In the genomic region with DNA sequence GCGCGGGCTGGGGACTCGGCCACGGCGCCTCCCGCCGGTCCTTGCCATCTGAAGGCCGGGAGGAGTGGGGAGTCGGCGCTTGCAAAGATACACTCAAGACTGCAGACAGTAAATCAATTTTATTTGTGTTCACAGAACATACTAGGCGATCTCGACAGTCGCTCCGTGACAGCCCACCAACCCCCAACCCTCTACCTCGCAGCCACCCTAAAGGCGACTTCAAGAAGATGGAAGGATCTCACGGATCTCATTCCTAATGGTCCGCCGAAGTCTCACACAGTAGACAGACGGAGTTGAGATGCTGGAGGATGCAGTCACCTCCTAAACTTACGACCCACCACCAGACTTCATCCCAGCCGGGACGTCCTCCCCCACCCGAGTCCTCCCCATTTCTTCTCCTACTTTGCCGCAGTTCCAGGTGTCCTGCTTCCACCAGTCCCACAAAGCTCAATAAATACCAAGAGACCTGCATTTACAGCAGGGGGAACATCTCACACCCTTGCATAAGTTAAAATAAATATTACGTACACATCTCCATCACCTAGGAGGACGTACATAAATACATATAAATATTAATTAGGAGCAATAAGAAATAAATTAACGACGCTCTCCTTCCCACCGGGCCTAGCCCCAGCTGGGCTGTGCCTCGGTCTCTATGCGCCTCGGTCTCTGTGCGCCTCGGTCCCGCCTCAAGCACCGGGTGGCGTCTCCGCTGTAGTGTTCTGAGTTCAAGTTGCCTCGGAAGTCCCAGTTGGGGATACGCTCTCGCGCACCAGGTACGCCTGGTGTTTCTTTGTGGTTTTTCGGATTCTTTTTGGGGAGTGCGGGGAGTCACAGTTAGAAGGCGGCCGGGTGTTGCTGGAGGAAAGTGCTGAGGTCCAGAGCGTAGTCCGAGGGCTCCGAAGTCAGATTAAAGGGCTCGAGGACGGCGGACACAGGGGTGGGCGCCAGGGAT, we compare ENCODE assay signal across 8 cellular contexts. TPM values are rescaled to one million over a fixed set of nuclear protein-coding genes. Genes with fewer than 3 reads are reported as not detected.
DNase-seq lines count a peak whose midpoint lies in the region; ATAC-seq and TF ChIP-seq lines count a peak whose summit lies in the region.

No MANE protein-coding gene starts in this region.

- H3K36me3 Mint-ChIP-seq in CD4-positive, CD25-positive, alpha-beta regulatory T cell, result peaks cover 16% of the 10 kb centered on the region

- H3K27ac Mint-ChIP-seq in CD4-positive, CD25-positive, alpha-beta regulatory T cell, result peak overlapping the region; percentile 90 to 94 (median 93)

- peak; percentile 23 to 50 (median 34) for DNase-seq in CD4-positive, CD25-positive, alpha-beta regulatory T cell
- DNase-seq in HCT116 (ENCODE audit: low read depth, low spot score) (no peak), SJSA1 (ENCODE audit: low read depth in 1 of 2, low spot score in 2 of 2) (no peak), pons (ENCODE audit: low spot score) (no peak)
- DNase-seq in central memory CD4-positive, alpha-beta T cell, result peak; percentile 32

- H3K4me3 ChIP-seq in CD4-positive, CD25-positive, alpha-beta regulatory T cell (ENCODE audit: low read depth, low read length), result peak overlapping the region; percentile 80
- H3K4me3 ChIP-seq in HCT116 (replicated peaks in 1 of 2; ENCODE audit: low read depth in 1 of 2, low read length in 2 of 2) (peak overlapping the region; percentile 79 to 85), SJSA1 (peak overlapping the region; percentile 62), liver (ENCODE audit: low read depth in 1 of 3, low read length in 3 of 3) (peak overlapping the region; percentile 69 to 96 (median 88)), subcutaneous abdominal adipose tissue (ENCODE audit: low read depth in 1 of 5, low read length in 5 of 5) (peak overlapping the region; percentile 83 to 94 (median 90))

- intact Hi-C loops in HCT116 (cut with micrococcal nuclease), result loop anchor here (1.0 to 10.0 kb wide), 3 partner anchors 26 to 341 kb away; no protein-coding TSS in a partner anchor

- H3K9me3 ChIP-seq in CD4-positive, CD25-positive, alpha-beta regulatory T cell (ENCODE audit: control insufficient read depth in 2 of 2, low read length in 2 of 2), result no peaks in the 10 kb centered on the region
- H3K9me3 ChIP-seq in HCT116 (ENCODE audit: control insufficient read depth in 1 of 2, insufficient read depth in 1 of 2, low read depth in 1 of 2, low read length in 2 of 2), result no peaks in the 10 kb centered on the region
- H3K9me3 ChIP-seq in SJSA1 (replicated peaks), result no peaks in the 10 kb centered on the region
- H3K9me3 ChIP-seq in liver (ENCODE audit: control insufficient read depth in 4 of 4, low read length in 3 of 4), result no peaks in the 10 kb centered on the region
- no peaks in the 10 kb centered on the region for H3K9me3 ChIP-seq in subcutaneous abdominal adipose tissue (ENCODE audit: control insufficient read depth in 5 of 5, low read length in 5 of 5)

- 6% methylated on average over 55 of the region's 55 CpGs for WGBS in liver

- H3K9me3 Mint-ChIP-seq in CD4-positive, CD25-positive, alpha-beta regulatory T cell, result peaks cover 0 to 2% (median 0%) of the 10 kb centered on the region in 7 donors

- peaks cover 15% of the 10 kb centered on the region for H3K79me2 ChIP-seq in HCT116 (ENCODE audit: insufficient read depth, low read length)

- H4K20me1 ChIP-seq in HCT116 (ENCODE audit: insufficient read depth), result no peaks in the 10 kb centered on the region

- peak overlapping the region; percentile 59 for H3K27ac ChIP-seq in CD4-positive, CD25-positive, alpha-beta regulatory T cell (ENCODE audit: insufficient read depth, low read length, poor library complexity, severe bottlenecking)
- H3K27ac ChIP-seq in HCT116 (ENCODE audit: low read depth, low read length), result peak overlapping the region; percentile 93
- H3K27ac ChIP-seq in SJSA1, result peak overlapping the region; percentile 49
- H3K27ac ChIP-seq in liver (ENCODE audit: low read depth in 1 of 2, low read length in 2 of 2), result peak overlapping the region; percentile 83 to 92
- peak overlapping the region; percentile 89 for H3K27ac ChIP-seq in subcutaneous abdominal adipose tissue (ENCODE audit: low read depth, low read length)

- peak; percentile 96 for TF ChIP-seq POLR2A in HCT116 (IDR thresholded peaks at IDR 0.05; ENCODE audit: borderline replicate concordance, extremely low read depth, insufficient read depth, insufficient read length)

- TSS peak; percentile 89 for BruUV-seq in HCT116 (replicated peaks; lab: Mats Ljungman, UMichigan)

- H3K9ac ChIP-seq in HCT116 (ENCODE audit: low read length) (peak overlapping the region; percentile 97), liver (ENCODE audit: low read depth in 1 of 2, low read length in 2 of 2) (peak overlapping the region; percentile 84 to 92), subcutaneous abdominal adipose tissue (ENCODE audit: low read length in 5 of 5) (peak overlapping the region; percentile 52 to 93 (median 79))

- H3K4me2 ChIP-seq in HCT116 (ENCODE audit: low read length), result peak overlapping the region; percentile 91

- H3K4me3 Mint-ChIP-seq in CD4-positive, CD25-positive, alpha-beta regulatory T cell, result peak overlapping the region; percentile 91 to 98 (median 96)

- POLR2A ChIA-PET in HCT116 (lab: Charles Lee), result interaction anchor here (0.7 to 16.4 kb wide), 12 partner anchors 9 to 344 kb away, joined by 3 to 680 read pairs (median 7); no protein-coding TSS in a partner anchor

- CTCF ChIA-PET in HCT116 (lab: Charles Lee), result no interaction called here

- TF ChIP-seq CTCF in HCT116 (IDR thresholded peaks at IDR 0.05 in 2 of 3, conservative IDR thresholded peaks at IDR 0.05 in 1 of 3; ENCODE audit: borderline replicate concordance in 1 of 3, insufficient read depth in 1 of 3, low read depth in 2 of 3, low read length in 2 of 3) (no peak), liver (IDR thresholded peaks at IDR 0.05; ENCODE audit: low read depth, low read length, missing input control) (no peak)

- no peak for TF ChIP-seq RAD21 in HCT116 (IDR thresholded peaks at IDR 0.05; ENCODE audit: low read depth)
- TF ChIP-seq RAD21 in liver (IDR thresholded peaks at IDR 0.05), result no peak

- peaks cover 0 to 70% (median 45%) of the 10 kb centered on the region in 4 donors for H3K4me1 Mint-ChIP-seq in CD4-positive, CD25-positive, alpha-beta regulatory T cell

- H3K4me1 ChIP-seq in CD4-positive, CD25-positive, alpha-beta regulatory T cell (ENCODE audit: control insufficient read depth, insufficient read depth, low read length, poor library complexity, severe bottlenecking), result peaks cover 36% of the 10 kb centered on the region
- H3K4me1 ChIP-seq in HCT116 (ENCODE audit: control insufficient read depth in 1 of 2, insufficient read depth in 2 of 2, low read length in 2 of 2) (peaks cover 43 to 80% of the 10 kb centered on the region in 2 experiments), SJSA1 (replicated peaks) (peaks cover 56% of the 10 kb centered on the region), liver (ENCODE audit: control insufficient read depth in 4 of 4, insufficient read depth in 4 of 4, low read length in 3 of 4) (peaks cover 1 to 21% (median 12%) of the 10 kb centered on the region in 4 donors), subcutaneous abdominal adipose tissue (ENCODE audit: control insufficient read depth in 5 of 5, insufficient read depth in 5 of 5, low read length in 5 of 5) (peaks cover 15 to 60% (median 34%) of the 10 kb centered on the region in 5 donors)

- peak; percentile 24 to 38 for ATAC-seq in CD4-positive, CD25-positive, alpha-beta regulatory T cell (ENCODE audit: low read depth in 2 of 2)
- no peak for ATAC-seq in HCT116
- ATAC-seq in GM21576 (IDR thresholded peaks at IDR 0.05; ENCODE audit: unreplicated experiment), result no peak

- RAD21 ChIA-PET in HCT116 (lab: Charles Lee; ENCODE audit: low non-redundant PET in 1 of 2, low total read pairs in 2 of 2, uncharacterized antibody in 2 of 2, unreplicated experiment in 2 of 2), result no interaction called here

- no peaks in the 10 kb centered on the region for H3K27me3 ChIP-seq in CD4-positive, CD25-positive, alpha-beta regulatory T cell (ENCODE audit: control insufficient read depth, insufficient read depth, low read length)
- H3K27me3 ChIP-seq in HCT116 (ENCODE audit: insufficient read depth, low read length) (no peaks in the 10 kb centered on the region), SJSA1 (replicated peaks) (no peaks in the 10 kb centered on the region), liver (ENCODE audit: control insufficient read depth in 4 of 4, insufficient read depth in 4 of 4, low read length in 3 of 4) (no peaks in the 10 kb centered on the region), subcutaneous abdominal adipose tissue (ENCODE audit: control insufficient read depth in 5 of 5, insufficient read depth in 4 of 5, low read length in 5 of 5) (no peaks in the 10 kb centered on the region)

- H3K9me2 ChIP-seq in HCT116 (ENCODE audit: insufficient read depth), result no peaks in the 10 kb centered on the region

- H3K27me3 Mint-ChIP-seq in CD4-positive, CD25-positive, alpha-beta regulatory T cell, result peaks cover 7% of the 10 kb centered on the region

- H3K36me3 ChIP-seq in CD4-positive, CD25-positive, alpha-beta regulatory T cell (ENCODE audit: control insufficient read depth, insufficient read depth, low read length), result no peaks in the 10 kb centered on the region
- peaks cover 4 to 8% of the 10 kb centered on the region in 2 experiments; a peak in 1 of 4 replicates for H3K36me3 ChIP-seq in HCT116 (ENCODE audit: control insufficient read depth in 1 of 2, insufficient read depth in 2 of 2, low read length in 2 of 2)
- H3K36me3 ChIP-seq in SJSA1, result peaks cover 54% of the 10 kb centered on the region
- H3K36me3 ChIP-seq in liver (ENCODE audit: control insufficient read depth in 4 of 4, insufficient read depth in 3 of 4, low read depth in 1 of 4, low read length in 3 of 4), result peaks cover 7 to 19% (median 15%) of the 10 kb centered on the region in 4 donors
- H3K36me3 ChIP-seq in subcutaneous abdominal adipose tissue (ENCODE audit: control insufficient read depth in 5 of 5, insufficient read depth in 5 of 5, low read length in 5 of 5), result peaks cover 6 to 28% (median 24%) of the 10 kb centered on the region in 5 donors

- no peak overlapping the region for H2AFZ ChIP-seq in HCT116 (ENCODE audit: low read depth, low read length, poor library complexity, severe bottlenecking)

RNA-seq across cellular contexts. Expression of gene FLOT1, which starts 0.9 kb away (rescaled TPM):
- total RNA-seq in CD4-positive, CD25-positive, alpha-beta regulatory T cell, result 25.3 TPM
- 10 to 100 TPM; 30.5 to 63.2 (median 48.1) TPM for polyA plus RNA-seq in CD4-positive, CD25-positive, alpha-beta regulatory T cell
- total RNA-seq in HCT116 (2021; ENCODE audit: unreplicated experiment) (117 TPM), liver (10 to 100 TPM; 38.6 to 60.5 TPM)
- 124 and 132 TPM in 2 replicates for polyA plus RNA-seq in HCT116 (2012)
- total RNA-seq in SJSA1 (2014; rRNA removed; shearing (Covaris generic)), result 200 and 254 TPM in 2 replicates
- 10 to 100 TPM; 58.4 to 99.8 TPM for polyA plus RNA-seq in liver

RNA-seq across cellular contexts. Expression of gene IER3, which starts 1.0 kb away (rescaled TPM):
- total RNA-seq in CD4-positive, CD25-positive, alpha-beta regulatory T cell, result 5.1 TPM
- 1 to 10 TPM in 3 of 4 donors, under 1 TPM in 1; 0.38 to 2.2 (median 1.4) TPM for polyA plus RNA-seq in CD4-positive, CD25-positive, alpha-beta regulatory T cell
- total RNA-seq in HCT116 (2021; ENCODE audit: unreplicated experiment) (952 TPM), liver (1 to 10 TPM; 1.3 to 6.5 TPM)
- polyA plus RNA-seq in HCT116 (2012), result 1,025 and 1,062 TPM in 2 replicates
- total RNA-seq in SJSA1 (2014; rRNA removed; shearing (Covaris generic)), result 119 and 139 TPM in 2 replicates
- 1 to 10 TPM; 6.9 to 8.1 TPM for polyA plus RNA-seq in liver

RNA-seq across cellular contexts. Expression of gene TUBB, which starts 23.2 kb away (rescaled TPM):
- total RNA-seq in CD4-positive, CD25-positive, alpha-beta regulatory T cell, result 119 TPM
- 100 to 1,000 TPM; 125 to 158 (median 138) TPM for polyA plus RNA-seq in CD4-positive, CD25-positive, alpha-beta regulatory T cell
- total RNA-seq in HCT116 (2021; ENCODE audit: unreplicated experiment) (886 TPM), liver (100 to 1,000 TPM; 197 to 533 TPM)
- 716 and 796 TPM in 2 replicates for polyA plus RNA-seq in HCT116 (2012)
- 1,157 and 1,642 TPM in 2 replicates for total RNA-seq in SJSA1 (2014; rRNA removed; shearing (Covaris generic))
- 100 to 1,000 TPM; 115 to 224 TPM for polyA plus RNA-seq in liver

RNA-seq across cellular contexts. Expression of gene MDC1, which starts 26.3 kb away (rescaled TPM):
- 32.7 TPM for total RNA-seq in CD4-positive, CD25-positive, alpha-beta regulatory T cell
- polyA plus RNA-seq in CD4-positive, CD25-positive, alpha-beta regulatory T cell, result 1 to 10 TPM; 1.2 to 5.0 (median 3.7) TPM
- total RNA-seq in HCT116 (2021; ENCODE audit: unreplicated experiment) (75.8 TPM), liver (10 to 100 TPM in 1 of 2 donors, 1 to 10 TPM in 1; 9.0 to 15.5 TPM)
- polyA plus RNA-seq in HCT116 (2012), result 55.7 and 59.3 TPM in 2 replicates
- 8.4 and 8.6 TPM in 2 replicates for total RNA-seq in SJSA1 (2014; rRNA removed; shearing (Covaris generic))
- 1 to 10 TPM; 5.9 to 7.7 TPM for polyA plus RNA-seq in liver

RNA-seq across cellular contexts. Expression of gene NRM, which starts 52.6 kb away (rescaled TPM):
- total RNA-seq in CD4-positive, CD25-positive, alpha-beta regulatory T cell, result 9.0 TPM
- polyA plus RNA-seq in CD4-positive, CD25-positive, alpha-beta regulatory T cell, result 10 to 100 TPM in 1 of 4 donors, 1 to 10 TPM in 3; 7.5 to 17.7 (median 9.2) TPM
- total RNA-seq in HCT116 (2021; ENCODE audit: unreplicated experiment) (13.6 TPM), liver (1 to 10 TPM in 1 of 2 donors, under 1 TPM in 1; 0.59 to 2.3 TPM)
- polyA plus RNA-seq in HCT116 (2012), result 13.3 and 18.6 TPM in 2 replicates
- 6.8 and 10.0 TPM in 2 replicates for total RNA-seq in SJSA1 (2014; rRNA removed; shearing (Covaris generic))
- 1 to 10 TPM; 2.4 to 3.3 TPM for polyA plus RNA-seq in liver

Comparison
In these comparisons a context has a peak if more than half of its experiments do, and no peak if none do; other contexts are left out.
1. ATAC-seq: peak in CD4-positive, CD25-positive, alpha-beta regulatory T cell (2 of 2); none in HCT116 (single experiment) and GM21576 (single experiment).
2. DNase-seq: peak in CD4-positive, CD25-positive, alpha-beta regulatory T cell (3 of 3) and central memory CD4-positive, alpha-beta T cell (single experiment); none in HCT116 (single experiment), SJSA1 (0 of 2) and pons (single experiment).
3. RNA of gene IER3, which starts 1.0 kb away (total RNA-seq): 952 TPM in HCT116 (single experiment) and 119 to 139 TPM in SJSA1; 1.3 to 6.5 TPM in liver and 5.1 TPM in CD4-positive, CD25-positive, alpha-beta regulatory T cell (single experiment); every median in the first group is over 10 times any median in the second.
4. Peak in every context shown above with its lines, with median percentiles within 50 percentile points of each other: H3K27ac ChIP-seq, H3K4me3 ChIP-seq and H3K9ac ChIP-seq.